1 cellular context compared by ENCODE assay signal in the genomic region with DNA sequence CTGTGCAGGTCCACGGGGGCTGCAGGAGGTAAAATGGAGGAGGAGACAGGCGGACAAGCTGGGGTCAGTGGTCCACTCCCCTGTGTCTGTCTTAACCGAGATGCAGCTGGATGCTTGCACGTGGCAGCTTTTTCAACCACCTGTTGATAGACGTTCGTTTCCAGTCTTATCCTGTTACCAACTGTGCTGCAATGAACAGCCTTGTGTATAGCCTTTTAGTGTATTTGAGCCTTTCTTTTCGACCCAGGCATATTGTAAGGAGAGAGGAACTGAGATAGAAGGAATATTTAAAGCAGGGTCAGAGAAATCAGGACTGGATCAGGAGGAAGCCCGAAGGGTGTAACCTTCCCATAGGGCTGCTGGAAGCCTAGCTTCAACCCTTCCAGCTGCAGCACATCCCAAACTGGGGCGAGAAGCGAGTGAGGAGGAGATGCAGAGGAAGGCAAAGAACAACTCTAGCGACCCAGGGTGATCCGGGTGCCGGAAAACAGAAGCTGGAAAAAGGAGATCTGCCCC.
TF ChIP-seq lines count a peak whose summit lies in the region.

No MANE protein-coding gene starts in this region.

TF ChIP-seq in GM12878, 131 proteins besides CTCF, POLR2A, EP300 and RAD21:
- TF ChIP-seq STAT3 (IDR thresholded peaks at IDR 0.05; ENCODE audit: low read depth, low read length) (no peak), CHD2 (IDR thresholded peaks at IDR 0.05; ENCODE audit: borderline replicate concordance, low read depth, low read length) (no peak), NBN (IDR thresholded peaks at IDR 0.05) (no peak), RFX5 (IDR thresholded peaks at IDR 0.05; ENCODE audit: low read depth, low read length) (no peak), CBFB (IDR thresholded peaks at IDR 0.05; ENCODE audit: low read depth) (no peak), ZNF274 (IDR thresholded peaks at IDR 0.05; ENCODE audit: insufficient read depth, insufficient read length) (no peak), JUND (IDR thresholded peaks at IDR 0.05; ENCODE audit: low read depth, low read length) (no peak), EED (IDR thresholded peaks at IDR 0.05; ENCODE audit: low read depth) (no peak), NR2F1 (conservative IDR thresholded peaks at IDR 0.05) (no peak), HDAC2 (IDR thresholded peaks at IDR 0.05) (no peak), HDGF (IDR thresholded peaks at IDR 0.05) (no peak)
- TF ChIP-seq, protein P1, sequence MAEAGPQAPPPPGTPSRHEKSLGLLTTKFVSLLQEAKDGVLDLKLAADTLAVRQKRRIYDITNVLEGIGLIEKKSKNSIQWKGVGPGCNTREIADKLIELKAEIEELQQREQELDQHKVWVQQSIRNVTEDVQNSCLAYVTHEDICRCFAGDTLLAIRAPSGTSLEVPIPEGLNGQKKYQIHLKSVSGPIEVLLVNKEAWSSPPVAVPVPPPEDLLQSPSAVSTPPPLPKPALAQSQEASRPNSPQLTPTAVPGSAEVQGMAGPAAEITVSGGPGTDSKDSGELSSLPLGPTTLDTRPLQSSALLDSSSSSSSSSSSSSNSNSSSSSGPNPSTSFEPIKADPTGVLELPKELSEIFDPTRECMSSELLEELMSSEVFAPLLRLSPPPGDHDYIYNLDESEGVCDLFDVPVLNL (IDR thresholded peaks at IDR 0.05; ENCODE audit: low read depth, low read length), result no peak
- TF ChIP-seq, protein P2, sequence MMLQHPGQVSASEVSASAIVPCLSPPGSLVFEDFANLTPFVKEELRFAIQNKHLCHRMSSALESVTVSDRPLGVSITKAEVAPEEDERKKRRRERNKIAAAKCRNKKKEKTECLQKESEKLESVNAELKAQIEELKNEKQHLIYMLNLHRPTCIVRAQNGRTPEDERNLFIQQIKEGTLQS (IDR thresholded peaks at IDR 0.05; ENCODE audit: borderline replicate concordance, extremely low read depth, low read depth, low read length), result no peak
- TF ChIP-seq, protein P3, sequence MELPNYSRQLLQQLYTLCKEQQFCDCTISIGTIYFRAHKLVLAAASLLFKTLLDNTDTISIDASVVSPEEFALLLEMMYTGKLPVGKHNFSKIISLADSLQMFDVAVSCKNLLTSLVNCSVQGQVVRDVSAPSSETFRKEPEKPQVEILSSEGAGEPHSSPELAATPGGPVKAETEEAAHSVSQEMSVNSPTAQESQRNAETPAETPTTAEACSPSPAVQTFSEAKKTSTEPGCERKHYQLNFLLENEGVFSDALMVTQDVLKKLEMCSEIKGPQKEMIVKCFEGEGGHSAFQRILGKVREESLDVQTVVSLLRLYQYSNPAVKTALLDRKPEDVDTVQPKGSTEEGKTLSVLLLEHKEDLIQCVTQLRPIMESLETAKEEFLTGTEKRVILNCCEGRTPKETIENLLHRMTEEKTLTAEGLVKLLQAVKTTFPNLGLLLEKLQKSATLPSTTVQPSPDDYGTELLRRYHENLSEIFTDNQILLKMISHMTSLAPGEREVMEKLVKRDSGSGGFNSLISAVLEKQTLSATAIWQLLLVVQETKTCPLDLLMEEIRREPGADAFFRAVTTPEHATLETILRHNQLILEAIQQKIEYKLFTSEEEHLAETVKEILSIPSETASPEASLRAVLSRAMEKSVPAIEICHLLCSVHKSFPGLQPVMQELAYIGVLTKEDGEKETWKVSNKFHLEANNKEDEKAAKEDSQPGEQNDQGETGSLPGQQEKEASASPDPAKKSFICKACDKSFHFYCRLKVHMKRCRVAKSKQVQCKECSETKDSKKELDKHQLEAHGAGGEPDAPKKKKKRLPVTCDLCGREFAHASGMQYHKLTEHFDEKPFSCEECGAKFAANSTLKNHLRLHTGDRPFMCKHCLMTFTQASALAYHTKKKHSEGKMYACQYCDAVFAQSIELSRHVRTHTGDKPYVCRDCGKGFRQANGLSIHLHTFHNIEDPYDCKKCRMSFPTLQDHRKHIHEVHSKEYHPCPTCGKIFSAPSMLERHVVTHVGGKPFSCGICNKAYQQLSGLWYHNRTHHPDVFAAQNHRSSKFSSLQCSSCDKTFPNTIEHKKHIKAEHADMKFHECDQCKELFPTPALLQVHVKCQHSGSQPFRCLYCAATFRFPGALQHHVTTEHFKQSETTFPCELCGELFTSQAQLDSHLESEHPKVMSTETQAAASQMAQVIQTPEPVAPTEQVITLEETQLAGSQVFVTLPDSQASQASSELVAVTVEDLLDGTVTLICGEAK (IDR thresholded peaks at IDR 0.05; ENCODE audit: borderline replicate concordance), result no peak
- TF ChIP-seq, protein P4, sequence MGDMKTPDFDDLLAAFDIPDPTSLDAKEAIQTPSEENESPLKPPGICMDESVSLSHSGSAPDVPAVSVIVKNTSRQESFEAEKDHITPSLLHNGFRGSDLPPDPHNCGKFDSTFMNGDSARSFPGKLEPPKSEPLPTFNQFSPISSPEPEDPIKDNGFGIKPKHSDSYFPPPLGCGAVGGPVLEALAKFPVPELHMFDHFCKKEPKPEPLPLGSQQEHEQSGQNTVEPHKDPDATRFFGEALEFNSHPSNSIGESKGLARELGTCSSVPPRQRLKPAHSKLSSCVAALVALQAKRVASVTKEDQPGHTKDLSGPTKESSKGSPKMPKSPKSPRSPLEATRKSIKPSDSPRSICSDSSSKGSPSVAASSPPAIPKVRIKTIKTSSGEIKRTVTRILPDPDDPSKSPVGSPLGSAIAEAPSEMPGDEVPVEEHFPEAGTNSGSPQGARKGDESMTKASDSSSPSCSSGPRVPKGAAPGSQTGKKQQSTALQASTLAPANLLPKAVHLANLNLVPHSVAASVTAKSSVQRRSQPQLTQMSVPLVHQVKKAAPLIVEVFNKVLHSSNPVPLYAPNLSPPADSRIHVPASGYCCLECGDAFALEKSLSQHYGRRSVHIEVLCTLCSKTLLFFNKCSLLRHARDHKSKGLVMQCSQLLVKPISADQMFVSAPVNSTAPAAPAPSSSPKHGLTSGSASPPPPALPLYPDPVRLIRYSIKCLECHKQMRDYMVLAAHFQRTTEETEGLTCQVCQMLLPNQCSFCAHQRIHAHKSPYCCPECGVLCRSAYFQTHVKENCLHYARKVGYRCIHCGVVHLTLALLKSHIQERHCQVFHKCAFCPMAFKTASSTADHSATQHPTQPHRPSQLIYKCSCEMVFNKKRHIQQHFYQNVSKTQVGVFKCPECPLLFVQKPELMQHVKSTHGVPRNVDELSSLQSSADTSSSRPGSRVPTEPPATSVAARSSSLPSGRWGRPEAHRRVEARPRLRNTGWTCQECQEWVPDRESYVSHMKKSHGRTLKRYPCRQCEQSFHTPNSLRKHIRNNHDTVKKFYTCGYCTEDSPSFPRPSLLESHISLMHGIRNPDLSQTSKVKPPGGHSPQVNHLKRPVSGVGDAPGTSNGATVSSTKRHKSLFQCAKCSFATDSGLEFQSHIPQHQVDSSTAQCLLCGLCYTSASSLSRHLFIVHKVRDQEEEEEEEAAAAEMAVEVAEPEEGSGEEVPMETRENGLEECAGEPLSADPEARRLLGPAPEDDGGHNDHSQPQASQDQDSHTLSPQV (IDR thresholded peaks at IDR 0.05), result no peak
- TF ChIP-seq, protein P5, sequence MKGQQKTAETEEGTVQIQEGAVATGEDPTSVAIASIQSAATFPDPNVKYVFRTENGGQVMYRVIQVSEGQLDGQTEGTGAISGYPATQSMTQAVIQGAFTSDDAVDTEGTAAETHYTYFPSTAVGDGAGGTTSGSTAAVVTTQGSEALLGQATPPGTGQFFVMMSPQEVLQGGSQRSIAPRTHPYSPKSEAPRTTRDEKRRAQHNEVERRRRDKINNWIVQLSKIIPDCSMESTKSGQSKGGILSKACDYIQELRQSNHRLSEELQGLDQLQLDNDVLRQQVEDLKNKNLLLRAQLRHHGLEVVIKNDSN (IDR thresholded peaks at IDR 0.05; ENCODE audit: borderline replicate concordance, extremely low read length, insufficient read depth, low read depth, low read length), result no peak
TF ChIP-seq in GM12878: peak in this region for 0.
